ENCODE assay signal across 1 cellular context in genomic region chr12:7907009-7907408, GRCh38.
TF ChIP-seq lines count a peak whose summit lies in the region.

No MANE protein-coding gene starts in this region.

TF ChIP-seq in K562, 482 proteins besides CTCF, POLR2A, EP300 and RAD21 (continued from another document):
- TF ChIP-seq ARID1B (IDR thresholded peaks at IDR 0.05) (peak; percentile 61), RNF219 (CRISPR knock-in tag; IDR thresholded peaks at IDR 0.05) (no peak), RNF2 (IDR thresholded peaks at IDR 0.05) (no peak), POLR2AphosphoS2 (IDR thresholded peaks at IDR 0.05; ENCODE audit: low read length) (no peak), DACH1 (IDR thresholded peaks at IDR 0.05; ENCODE audit: partially characterized antibody) (no peak), DDX20 (tag; IDR thresholded peaks at IDR 0.05; ENCODE audit: low read depth) (no peak), NKRF (IDR thresholded peaks at IDR 0.05; ENCODE audit: borderline replicate concordance) (no peak), SMAD3 (CRISPR knock-in tag; conservative IDR thresholded peaks at IDR 0.05) (no peak), EGR1 (conservative IDR thresholded peaks at IDR 0.05) (peak; percentile 4; the same call in 1 of the 2 replicates), ZNF592 (IDR thresholded peaks at IDR 0.05) (no peak), ZBTB8A (IDR thresholded peaks at IDR 0.05; ENCODE audit: partially characterized antibody) (no peak), ZEB2 (IDR thresholded peaks at IDR 0.05) (peak; percentile 53; the same call in 1 of the 2 replicates), ZKSCAN3 (CRISPR knock-in tag; IDR thresholded peaks at IDR 0.05) (no peak), JUND (IDR thresholded peaks at IDR 0.05; ENCODE audit: borderline replicate concordance, low read depth, low read length) (peak; percentile 77), JUND (tag; IDR thresholded peaks at IDR 0.05; ENCODE audit: borderline replicate concordance, low read depth, low read length) (peak; percentile 78; the same call in 1 of the 3 replicates), PRDM10 (IDR thresholded peaks at IDR 0.05; ENCODE audit: partially characterized antibody) (peak; percentile 73), TAF7 (tag; IDR thresholded peaks at IDR 0.05) (no peak), NFIX (CRISPR knock-in tag; IDR thresholded peaks at IDR 0.05; ENCODE audit: low read depth) (no peak), FOXK1 (CRISPR knock-in tag; IDR thresholded peaks at IDR 0.05; ENCODE audit: borderline replicate concordance) (no peak), ZNF778 (CRISPR knock-in tag; IDR thresholded peaks at IDR 0.05) (no peak), MGA (IDR thresholded peaks at IDR 0.05) (no peak), JUNB (CRISPR knock-in tag; conservative IDR thresholded peaks at IDR 0.05) (no peak)
TF ChIP-seq in K562: peak in this region for 35.
